Comparison of ENCODE assay signal across 13 cellular contexts in genomic region chr11:8757047-8757446, GRCh38.
DNase-seq lines count a peak whose midpoint lies in the region; ATAC-seq and TF ChIP-seq lines count a peak whose summit lies in the region.
"Had no signal": no experiment of that assay in that cellular context is flagged by ENCODE, and none has a peak within 500 bp of the region (broad histone marks: within the 10 kb centered on the region; RNA-seq: fewer than 3 reads in every experiment).

No MANE protein-coding gene starts in this region.

- peaks cover 67% of the 10 kb centered on the region for H3K79me2 ChIP-seq in hepatocyte

- ATAC-seq in gastrocnemius medialis (peak; percentile 18 to 56), GM21723 (IDR thresholded peaks at IDR 0.05; ENCODE audit: unreplicated experiment) (no peak), HG03095 (IDR thresholded peaks at IDR 0.05; ENCODE audit: unreplicated experiment) (no peak)
- ATAC-seq: activated CD8-positive, alpha-beta T cell treated with anti-CD3 and anti-CD28 coated beads for 36 hours had no signal

- WGBS in hepatocyte (ENCODE audit: low lambda C conversion rate, missing lambda C conversion rate) = 53% methylated on average over 2 of the region's 2 CpGs

- H2AFZ ChIP-seq in hepatocyte = no peak overlapping the region
- H2AFZ ChIP-seq: PC-9 had no signal

- intact Hi-C loops in gastrocnemius medialis (cut with DNase I; ENCODE audit: low total_unique reads) = loop anchor here (2.0 kb wide), 1 partner anchor 24 kb away; no protein-coding TSS in a partner anchor

- H3K4me2 ChIP-seq in hepatocyte = peak overlapping the region; percentile 43
- H3K4me2 ChIP-seq: PC-9 had no signal

- DNase-seq in EH (ENCODE audit: low read depth) (peak; percentile 72), astrocyte of the hippocampus (ENCODE audit: low read depth, low spot score) (peak; percentile 34), hepatocyte (ENCODE audit: low spot score) (peak; percentile 38), gastrocnemius medialis (no peak), iPS-NIHi7 (ENCODE audit: extremely low spot score) (no peak), ecto neural progenitor cell (ENCODE audit: low spot score) (no peak)
- DNase-seq: activated CD8-positive, alpha-beta T cell treated with anti-CD3 and anti-CD28 coated beads for 36 hours; DND-41; NCI-H2171; PC-9; retina had no signal

- no peak for TF ChIP-seq POLR2A in gastrocnemius medialis (IDR thresholded peaks at IDR 0.05)

- H3K4me1 ChIP-seq in hepatocyte (ENCODE audit: insufficient read depth) = peaks cover 42% of the 10 kb centered on the region
- H3K4me1 ChIP-seq in gastrocnemius medialis = peaks cover 43 to 46% of the 10 kb centered on the region in 2 donors

- H3K9me2 ChIP-seq in hepatocyte (replicated peaks; ENCODE audit: insufficient read depth) = no peaks in the 10 kb centered on the region

- no peaks in the 10 kb centered on the region for H3K27me3 ChIP-seq in hepatocyte
- no peaks in the 10 kb centered on the region for H3K27me3 ChIP-seq in gastrocnemius medialis

- H3K36me3 ChIP-seq in hepatocyte (replicated peaks; ENCODE audit: insufficient read depth, low read depth) (no peaks in the 10 kb centered on the region), gastrocnemius medialis (no peaks in the 10 kb centered on the region)

- H3K4me3 ChIP-seq in hepatocyte (no peak overlapping the region), gastrocnemius medialis (no peak overlapping the region)
- H3K4me3 ChIP-seq: PC-9 had no signal

- H3K27ac ChIP-seq in hepatocyte (peak overlapping the region; percentile 93), gastrocnemius medialis (peak overlapping the region; percentile 26 to 76 (median 57))
- H3K27ac ChIP-seq: PC-9 had no signal

- H4K20me1 ChIP-seq in hepatocyte (ENCODE audit: insufficient read depth, poor library complexity, severe bottlenecking) = no peaks in the 10 kb centered on the region

- in situ Hi-C loops in gastrocnemius medialis (cut with MboI; ENCODE audit: low sequenced_read_pairs in 4 of 4) = no loop called here

- TF ChIP-seq CTCF in hepatocyte (IDR thresholded peaks at IDR 0.05; ENCODE audit: poor library complexity) = no peak
- TF ChIP-seq CTCF in gastrocnemius medialis (IDR thresholded peaks at IDR 0.05 in 4 of 5, conservative IDR thresholded peaks at IDR 0.05 in 1 of 5) = no peak

- H3K9me3 ChIP-seq in hepatocyte (ENCODE audit: low read depth) (no peaks in the 10 kb centered on the region), gastrocnemius medialis (no peaks in the 10 kb centered on the region)

Comparison
In these comparisons a context has a peak if more than half of its experiments do, and no peak if none do; other contexts are left out.
1. DNase-seq: peak in EH (single experiment), astrocyte of the hippocampus (single experiment) and hepatocyte (single experiment); none in gastrocnemius medialis (0 of 2), iPS-NIHi7 (single experiment) and ecto neural progenitor cell (single experiment).
2. ATAC-seq: peak in gastrocnemius medialis (2 of 2); none in GM21723 (single experiment) and HG03095 (single experiment).